ENCODE assay signal across 18 cellular contexts in genomic region chrX:74080165-74080564, GRCh38.
DNase-seq lines count a peak whose midpoint lies in the region; ATAC-seq, FAIRE-seq and TF ChIP-seq lines count a peak whose summit lies in the region.
"Had no signal": no experiment of that assay in that cellular context is flagged by ENCODE, and none has a peak within 500 bp of the region (broad histone marks: within the 10 kb centered on the region; RNA-seq: fewer than 3 reads in every experiment).

No MANE protein-coding gene starts in this region.

- no peak overlapping the region for H3K9ac ChIP-seq in astrocyte (ENCODE audit: low read length)

- peak; percentile 13 for FAIRE-seq in A549 (lab: Jason Lieb, UNC)
- peak; percentile 68 for FAIRE-seq in astrocyte (lab: Jason Lieb, UNC)

- no peaks in the 10 kb centered on the region for H3K27me3 Mint-ChIP-seq in astrocyte (ENCODE audit: low read depth, unreplicated experiment)
- no peaks in the 10 kb centered on the region for H3K27me3 Mint-ChIP-seq in CD8-positive, alpha-beta T cell (ENCODE audit: low read depth)

- H3K4me1 Mint-ChIP-seq in astrocyte (ENCODE audit: low read depth, unreplicated experiment), result no peaks in the 10 kb centered on the region
- no peaks in the 10 kb centered on the region for H3K4me1 Mint-ChIP-seq in CD8-positive, alpha-beta T cell (ENCODE audit: low read depth)

- intact Hi-C loops in CD8-positive, alpha-beta T cell (cut with DNase I, micrococcal nuclease), result no loop called here

- TF ChIP-seq EP300 in A549 (IDR thresholded peaks at IDR 0.05), result no peak

- H3K9me3 ChIP-seq in A549, result peaks cover 12% of the 10 kb centered on the region; the same call in 2 of the 3 replicates
- peaks cover 3% of the 10 kb centered on the region; the same call in 1 of the 2 replicates for H3K9me3 ChIP-seq in HEK293 (ENCODE audit: control insufficient read depth, insufficient read depth, low read depth, low read length)
- no peaks in the 10 kb centered on the region for H3K9me3 ChIP-seq in astrocyte (ENCODE audit: insufficient read depth, low read depth, low read length)
- peaks cover 3% of the 10 kb centered on the region for H3K9me3 ChIP-seq in CD8-positive, alpha-beta T cell (ENCODE audit: low read length)
- H3K9me3 ChIP-seq: HAP-1 had no signal

- H3K27ac ChIP-seq in A549, result no peak overlapping the region
- no peak overlapping the region for H3K27ac ChIP-seq in HEK293 (ENCODE audit: extremely low read depth, low read depth, low read length)
- H3K27ac ChIP-seq in astrocyte (ENCODE audit: low read depth, low read length), result no peak overlapping the region
- H3K27ac ChIP-seq in CD8-positive, alpha-beta T cell (ENCODE audit: low read depth, low read length), result no peak overlapping the region
- H3K27ac ChIP-seq: C4-2B had no signal

- DNase-seq in A549 (ENCODE audit: low read depth in 1 of 2, low spot score in 1 of 2) (no peak), astrocyte (ENCODE audit: low read depth) (no peak), fibroblast of pulmonary artery (ENCODE audit: low read depth) (peak; percentile 1), cerebellar nuclear complex (lab: John Stamatoyannopoulos, UW) (no peak)
- no peak for DNase-seq in activated naive CD4-positive, alpha-beta T cell treated with Interleukin-2 at 50 U/mL for 16 hours
- DNase-seq in CD8-positive, alpha-beta T cell, result no peak
- DNase-seq: 8988T, NCI-H1092 treated with DMSO at 0.1 percent for 48 hours, NCI-H1436 treated with DMSO at 0.1 percent for 48 hours, NCI-H1930, NCI-H2227 treated with DMSO at 0.1 percent for 48 hours, NCI-H510A treated with DMSO at 0.1 percent for 48 hours, NCI-H748 treated with DMSO at 0.1 percent for 48 hours, T-helper 1 cell had no signal

- no peak overlapping the region for H3K4me3 Mint-ChIP-seq in astrocyte (ENCODE audit: unreplicated experiment)
- H3K4me3 Mint-ChIP-seq in CD8-positive, alpha-beta T cell, result no peak overlapping the region

- H3K4me1 ChIP-seq in A549 (no peaks in the 10 kb centered on the region), HEK293 (ENCODE audit: control insufficient read depth, insufficient read depth, low read length) (no peaks in the 10 kb centered on the region), astrocyte (ENCODE audit: insufficient read depth, low read length) (no peaks in the 10 kb centered on the region)
- no peaks in the 10 kb centered on the region for H3K4me1 ChIP-seq in CD8-positive, alpha-beta T cell (ENCODE audit: insufficient read depth, low read length)

- no peak overlapping the region for H3K27ac Mint-ChIP-seq in astrocyte (ENCODE audit: unreplicated experiment)
- no peak overlapping the region for H3K27ac Mint-ChIP-seq in CD8-positive, alpha-beta T cell

- H3K4me3 ChIP-seq in A549, result no peak overlapping the region
- no peak overlapping the region for H3K4me3 ChIP-seq in HEK293 (ENCODE audit: low read depth, low read length)
- no peak overlapping the region for H3K4me3 ChIP-seq in astrocyte (ENCODE audit: insufficient read depth, low read depth, low read length)
- H3K4me3 ChIP-seq in fibroblast of pulmonary artery (replicated peaks; ENCODE audit: low read depth, low read length), result no peak overlapping the region
- no peak overlapping the region for H3K4me3 ChIP-seq in CD8-positive, alpha-beta T cell (ENCODE audit: low read depth, low read length)
- H3K4me3 ChIP-seq: HAP-1 had no signal

- H3K27me3 ChIP-seq in astrocyte (ENCODE audit: insufficient read depth, low read length), result no peaks in the 10 kb centered on the region
- H3K27me3 ChIP-seq in CD8-positive, alpha-beta T cell (ENCODE audit: insufficient read depth, low read length), result no peaks in the 10 kb centered on the region

- TF ChIP-seq CTCF in A549 (IDR thresholded peaks at IDR 0.05) (no peak), HEK293 (tag by site-specific recombination; IDR thresholded peaks at IDR 0.05) (no peak), astrocyte (IDR thresholded peaks at IDR 0.05; ENCODE audit: insufficient read depth, low read depth, low read length) (no peak), fibroblast of pulmonary artery (IDR thresholded peaks at IDR 0.05; ENCODE audit: low read length, missing control alignments) (no peak)
- TF ChIP-seq CTCF in CD8-positive, alpha-beta T cell (IDR thresholded peaks at IDR 0.05), result no peak

- no peak overlapping the region for H2AFZ ChIP-seq in astrocyte (ENCODE audit: low read depth, low read length)

- no peak for TF ChIP-seq RAD21 in A549 (conservative IDR thresholded peaks at IDR 0.05 in 1 of 2, IDR thresholded peaks at IDR 0.05 in 1 of 2)

- H3K4me2 ChIP-seq in A549 (no peak overlapping the region), astrocyte (ENCODE audit: low read length) (no peak overlapping the region)

- H3K79me2 ChIP-seq in astrocyte (ENCODE audit: insufficient read depth, low read length), result no peaks in the 10 kb centered on the region

- peaks cover 4% of the 10 kb centered on the region for H3K9me3 Mint-ChIP-seq in astrocyte (ENCODE audit: unreplicated experiment)
- H3K9me3 Mint-ChIP-seq in CD8-positive, alpha-beta T cell, result peaks cover 5% of the 10 kb centered on the region

- no peaks in the 10 kb centered on the region for H3K36me3 ChIP-seq in HEK293 (ENCODE audit: control insufficient read depth in 2 of 2, insufficient read depth in 1 of 2, low read length in 2 of 2)
- no peaks in the 10 kb centered on the region for H3K36me3 ChIP-seq in astrocyte (ENCODE audit: insufficient read depth, low read length)
- H3K36me3 ChIP-seq in CD8-positive, alpha-beta T cell (ENCODE audit: insufficient read depth, low read length), result no peaks in the 10 kb centered on the region
- H3K36me3 ChIP-seq: HAP-1 had no signal

- no peak for ATAC-seq in A549
- ATAC-seq in CD8-positive, alpha-beta T cell, result no peak
- ATAC-seq: SK-N-SH treated with all-trans-retinoic acid at 6 μM for 48 hours had no signal

- CTCF ChIA-PET in A549 (lab: Yijun Ruan, JAX) (interaction anchor here (1.3 kb wide), 1 partner anchor 30 kb away, joined by 3 read pairs; no protein-coding TSS in a partner anchor), HEK293 (lab: Yijun Ruan, JAX) (interaction anchor here (1.3 kb wide), 1 partner anchor 350 kb away, joined by 3 read pairs; no protein-coding TSS in a partner anchor)
- CTCF ChIA-PET in CD8-positive, alpha-beta T cell (lab: Charles Lee), result no interaction called here

- H4K20me1 ChIP-seq in astrocyte (ENCODE audit: insufficient read depth, low read length), result no peaks in the 10 kb centered on the region

- POLR2A ChIA-PET in A549 (lab: Yijun Ruan, JAX) (no interaction called here), HEK293 (lab: Yijun Ruan, JAX) (no interaction called here)
- POLR2A ChIA-PET in CD8-positive, alpha-beta T cell (lab: Charles Lee), result no interaction called here

- H3K36me3 Mint-ChIP-seq in astrocyte (ENCODE audit: low read depth, unreplicated experiment), result no peaks in the 10 kb centered on the region
- peaks cover 14% of the 10 kb centered on the region for H3K36me3 Mint-ChIP-seq in CD8-positive, alpha-beta T cell

- no peak for TF ChIP-seq POLR2A in A549 (IDR thresholded peaks at IDR 0.05; ENCODE audit: low read length)

TF ChIP-seq in A549, 52 proteins besides CTCF, POLR2A, EP300 and RAD21:
- no peak for TF ChIP-seq FOSB (CRISPR knock-in tag; IDR thresholded peaks at IDR 0.05)
- TF ChIP-seq HEYL (CRISPR knock-in tag; IDR thresholded peaks at IDR 0.05), result no peak
- no peak for TF ChIP-seq RFX5 (IDR thresholded peaks at IDR 0.05)
- no peak for TF ChIP-seq USF2 (IDR thresholded peaks at IDR 0.05)
- no peak for TF ChIP-seq ESRRA (IDR thresholded peaks at IDR 0.05; ENCODE audit: borderline replicate concordance, low read length)
- TF ChIP-seq KDM1A (IDR thresholded peaks at IDR 0.05; ENCODE audit: low read depth), result no peak
- no peak for TF ChIP-seq JUNB (IDR thresholded peaks at IDR 0.05)
- no peak for TF ChIP-seq NR3C1 (IDR thresholded peaks at IDR 0.05)
- no peak for TF ChIP-seq GATA3 (IDR thresholded peaks at IDR 0.05; ENCODE audit: borderline replicate concordance)
- TF ChIP-seq E2F6 (IDR thresholded peaks at IDR 0.05; ENCODE audit: borderline replicate concordance, low read depth), result no peak
TF ChIP-seq in A549: peak in this region for 0.

TF ChIP-seq in HEK293, 187 proteins besides CTCF, POLR2A, EP300 and RAD21:
- TF ChIP-seq SETDB1 (IDR thresholded peaks at IDR 0.05; ENCODE audit: insufficient read length, low read length) (peak; percentile 53), HOXC10 (CRISPR knock-in tag; IDR thresholded peaks at IDR 0.05) (no peak)
TF ChIP-seq in HEK293: peak in this region for 1.
